ENCODE assay signal across 14 cellular contexts in genomic region chr11:17401841-17402240, GRCh38. TPM values are rescaled to one million over a fixed set of nuclear protein-coding genes. Genes with fewer than 3 reads are reported as not detected.
"Had no signal": no experiment of that assay in that cellular context is flagged by ENCODE, and none has a peak within 500 bp of the region (broad histone marks: within the 10 kb centered on the region; RNA-seq: fewer than 3 reads in every experiment).

No MANE protein-coding gene starts in this region.

- H3K9me3 ChIP-seq: esophagus muscularis mucosa, tibial nerve, upper lobe of right lung, vagina had no signal

- H2AFZ ChIP-seq: hepatocyte had no signal

- DNase-seq: effector memory CD8-positive, alpha-beta T cell; mammary epithelial cell; naive thymus-derived CD8-positive, alpha-beta T cell; right cardiac atrium; stimulated activated CD4-positive, alpha-beta T cell treated with anti-CD3 and anti-CD28 coated beads, Interleukin-4, amount 100 ng/mL, for 1 hour; stimulated activated CD8-positive, alpha-beta memory T cell treated with anti-CD3 and anti-CD28 coated beads, Interleukin-4, amount 100 ng/mL, for 48 hours; upper lobe of right lung had no signal

- H3K79me2 ChIP-seq: hepatocyte had no signal

- H3K27me3 ChIP-seq: hepatocyte, tibial nerve, upper lobe of right lung, vagina had no signal

- H3K36me3 ChIP-seq: esophagus muscularis mucosa, tibial nerve, upper lobe of right lung, vagina had no signal

- H3K4me2 ChIP-seq: hepatocyte had no signal

- H3K4me3 ChIP-seq: esophagus muscularis mucosa, hepatocyte, tibial nerve, upper lobe of right lung, vagina had no signal

- H3K27ac ChIP-seq: epithelial cell of prostate, esophagus muscularis mucosa, hepatocyte, tibial nerve, upper lobe of right lung, vagina had no signal

RNA-seq across cellular contexts. Expression of gene KCNJ11, which starts 13.4 kb away (rescaled TPM):
- total RNA-seq: fibroblast of villous mesenchyme, mammary epithelial cell, osteocyte, vagina had no signal
- polyA plus RNA-seq: naive thymus-derived CD8-positive, alpha-beta T cell had no signal
